24 cellular contexts compared by ENCODE assay signal in the genomic region with DNA sequence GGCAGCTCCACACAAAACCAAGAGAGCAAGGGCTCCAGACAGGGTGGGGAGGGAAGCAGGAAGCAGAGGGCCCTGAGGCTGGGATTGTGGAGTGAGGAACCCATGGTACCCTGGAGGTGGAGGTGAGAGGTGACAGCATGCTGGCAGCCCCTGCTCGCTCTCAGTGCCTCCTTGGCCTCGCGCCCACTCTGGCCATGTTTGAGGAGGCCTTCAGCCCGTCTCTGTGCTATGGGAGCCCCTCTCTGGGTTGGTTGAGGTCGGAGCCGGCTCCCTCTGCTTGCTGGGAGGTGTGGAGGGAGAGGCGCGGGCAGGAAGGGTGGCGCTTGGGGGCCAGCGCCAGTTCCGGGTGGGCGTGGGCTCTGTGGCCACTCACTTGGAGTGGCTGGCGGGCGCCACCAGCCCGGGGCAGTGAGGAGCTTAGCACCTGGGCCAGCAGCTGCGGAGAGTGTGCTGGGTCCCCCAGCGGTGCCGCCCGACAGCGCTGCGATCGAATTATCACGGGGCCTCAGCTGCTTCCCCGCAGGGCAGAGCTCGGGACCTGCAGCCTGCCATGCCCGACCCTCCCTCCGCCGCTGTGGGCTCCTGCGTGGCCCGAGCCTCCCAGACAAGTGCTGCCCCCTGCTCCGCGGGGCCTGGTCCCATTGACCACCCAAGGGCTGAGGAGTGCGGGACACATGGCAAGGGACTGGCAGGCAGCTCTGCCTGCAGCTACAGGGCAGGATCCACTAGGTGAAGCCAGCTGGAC.
"Had no signal": no experiment of that assay in that cellular context is flagged by ENCODE, and none has a peak within 500 bp of the region (broad histone marks: within the 10 kb centered on the region; RNA-seq: fewer than 3 reads in every experiment).

No MANE protein-coding gene starts in this region.

- H3K9me3 ChIP-seq: colonic mucosa, esophagus squamous epithelium, heart right ventricle, left lung, ovary, psoas muscle, thoracic aorta had no signal

- H3K27me3 Mint-ChIP-seq: central memory CD8-positive, alpha-beta T cell; dendritic cell treated with granulocyte-macrophage colony-stimulating factor and Interleukin-4, amounts not matched to agents 40 ng/mL and 50 ng/mL, for 4 days had no signal

- H3K4me3 Mint-ChIP-seq: central memory CD8-positive, alpha-beta T cell; dendritic cell treated with granulocyte-macrophage colony-stimulating factor and Interleukin-4, amounts not matched to agents 40 ng/mL and 50 ng/mL, for 4 days; naive thymus-derived CD8-positive, alpha-beta T cell; nephron progenitor cell had no signal

- H3K36me3 ChIP-seq: colonic mucosa, esophagus squamous epithelium, heart right ventricle, left lung, ovary, spleen, thoracic aorta, tibial nerve had no signal

- FAIRE-seq: endothelial cell of umbilical vein, islet of Langerhans had no signal

- H3K36me3 Mint-ChIP-seq: naive thymus-derived CD8-positive, alpha-beta T cell had no signal

- ATAC-seq: left cardiac atrium; left lung; naive thymus-derived CD8-positive, alpha-beta T cell; psoas muscle had no signal

- H3K4me1 Mint-ChIP-seq: central memory CD8-positive, alpha-beta T cell; naive thymus-derived CD8-positive, alpha-beta T cell had no signal

- H3K27ac Mint-ChIP-seq: dendritic cell treated with granulocyte-macrophage colony-stimulating factor and Interleukin-4, amounts not matched to agents 40 ng/mL and 50 ng/mL, for 4 days; naive thymus-derived CD8-positive, alpha-beta T cell; nephron progenitor cell had no signal

- H3K4me1 ChIP-seq: colonic mucosa, esophagus squamous epithelium, heart right ventricle, left lung, spleen, tibial nerve had no signal

- H3K9me3 Mint-ChIP-seq: central memory CD8-positive, alpha-beta T cell; naive thymus-derived CD8-positive, alpha-beta T cell had no signal

- H3K27ac ChIP-seq: colonic mucosa, esophagus squamous epithelium, heart right ventricle, left lung, ovary, psoas muscle, skin epidermis, spleen, thoracic aorta, tibial nerve had no signal

- H3K4me3 ChIP-seq: colonic mucosa, esophagus squamous epithelium, heart right ventricle, left lung, ovary, psoas muscle, skin epidermis, spleen, thoracic aorta, tibial nerve had no signal

- DNase-seq: colonic mucosa; effector CD8-positive, alpha-beta T cell; esophagus squamous epithelium; foreskin melanocyte; glutamatergic neuron; heart right ventricle; hippocampal formation; left cardiac atrium; naive thymus-derived CD8-positive, alpha-beta T cell; nephron progenitor cell; occipital lobe; psoas muscle; spleen; stimulated activated CD4-positive, alpha-beta T cell treated with anti-CD3 and anti-CD28 coated beads, Interleukin-4, amount 100 ng/mL, for 4 hours; stimulated activated naive CD4-positive, alpha-beta T cell had no signal

- H3K27me3 ChIP-seq: colonic mucosa, esophagus squamous epithelium, left lung, ovary, spleen, tibial nerve had no signal
